In the genomic region with DNA sequence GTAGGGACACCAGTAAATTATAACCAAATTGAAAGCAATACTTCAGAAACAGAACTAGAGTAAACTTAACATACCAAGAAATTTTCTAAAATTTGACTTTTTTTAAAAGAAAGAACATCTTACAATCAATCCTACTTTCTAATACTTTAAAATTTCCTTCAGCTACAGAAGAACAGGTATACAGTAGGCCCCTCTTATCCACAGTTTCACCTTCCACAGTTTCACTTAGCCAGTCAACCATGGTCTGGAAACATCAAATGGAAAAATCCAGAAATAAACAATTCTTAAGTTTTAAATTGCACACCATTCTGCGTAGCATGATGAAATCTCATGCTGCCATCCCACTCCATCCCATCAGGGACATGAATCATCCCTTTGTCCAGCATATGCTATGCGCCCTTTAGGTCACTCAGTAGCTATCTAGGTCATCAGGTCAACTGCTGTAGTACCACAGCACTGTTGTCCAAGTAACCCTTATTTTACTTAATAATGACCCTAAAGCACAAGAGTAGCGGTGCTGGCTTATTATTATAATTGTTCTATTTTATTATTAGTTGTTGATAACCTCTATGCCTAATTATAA, we compare ENCODE assay signal across 19 cellular contexts.
DNase-seq lines count a peak whose midpoint lies in the region; ATAC-seq and TF ChIP-seq lines count a peak whose summit lies in the region.
"Had no signal": no experiment of that assay in that cellular context is flagged by ENCODE, and none has a peak within 500 bp of the region (broad histone marks: within the 10 kb centered on the region; RNA-seq: fewer than 3 reads in every experiment).

No MANE protein-coding gene starts in this region.

- H2BK15ac ChIP-seq in IMR-90 (ENCODE audit: low read depth, low read length) = no peak overlapping the region

- H3K4me1 ChIP-seq in IMR-90 (ENCODE audit: control insufficient read depth, insufficient read depth, low read length) = peaks cover 6% of the 10 kb centered on the region
- peaks cover 7% of the 10 kb centered on the region for H3K4me1 ChIP-seq in smooth muscle cell (ENCODE audit: low read depth)
- peaks cover 29% of the 10 kb centered on the region for H3K4me1 ChIP-seq in SJCRH30

- no peak overlapping the region for H4K5ac ChIP-seq in IMR-90 (ENCODE audit: low read depth, low read length)

- peaks cover 7% of the 10 kb centered on the region for H3F3A ChIP-seq in smooth muscle cell (ENCODE audit: low read depth)

- no peaks in the 10 kb centered on the region for H3K36me3 ChIP-seq in IMR-90 (ENCODE audit: control insufficient read depth, insufficient read depth, low read length)
- H3K36me3 ChIP-seq in smooth muscle cell (ENCODE audit: low read depth) = no peaks in the 10 kb centered on the region
- H3K36me3 ChIP-seq in SJCRH30 = no peaks in the 10 kb centered on the region; the same call in 1 of the 2 replicates
- H3K36me3 ChIP-seq: BLaER1 treated with 17β-estradiol and CSF1 and Interleukin-3, amounts not matched to agents 10 nM and 100 nM; left lung; tibial artery had no signal

- peak overlapping the region; percentile 58; the same call in 1 of the 2 replicates for H3K18ac ChIP-seq in IMR-90 (ENCODE audit: low read depth, low read length)

- no peaks in the 10 kb centered on the region for H3K36me3 Mint-ChIP-seq in WTC11

- H4K20me1 ChIP-seq in IMR-90 (ENCODE audit: insufficient read depth, low read length) (no peaks in the 10 kb centered on the region), smooth muscle cell (ENCODE audit: low read depth) (no peaks in the 10 kb centered on the region)
- H4K20me1 ChIP-seq: BLaER1 treated with 17β-estradiol and CSF1 and Interleukin-3, amounts not matched to agents 10 nM and 100 nM had no signal

- H3K27ac ChIP-seq in IMR-90 (ENCODE audit: insufficient read depth, low read length) = no peak overlapping the region
- peak overlapping the region; percentile 29 for H3K27ac ChIP-seq in smooth muscle cell (ENCODE audit: low read depth)
- no peak overlapping the region for H3K27ac ChIP-seq in SJCRH30
- H3K27ac ChIP-seq: BLaER1 treated with 17β-estradiol and CSF1 and Interleukin-3, amounts not matched to agents 10 nM and 100 nM; left lung; parathyroid adenoma; tibial artery had no signal

- no peak overlapping the region for H3K4me2 ChIP-seq in IMR-90 (ENCODE audit: low read depth, low read length)
- H3K4me2 ChIP-seq in smooth muscle cell = peak overlapping the region; percentile 5
- H3K4me2 ChIP-seq: BLaER1 treated with 17β-estradiol and CSF1 and Interleukin-3, amounts not matched to agents 10 nM and 100 nM had no signal

- TF ChIP-seq RAD21 in IMR-90 (IDR thresholded peaks at IDR 0.05; ENCODE audit: low read length) = no peak

- H3K27me3 ChIP-seq in IMR-90 (ENCODE audit: control insufficient read depth, insufficient read depth, low read length) (no peaks in the 10 kb centered on the region), smooth muscle cell (ENCODE audit: low read depth) (no peaks in the 10 kb centered on the region), SJCRH30 (no peaks in the 10 kb centered on the region)
- H3K27me3 ChIP-seq: BLaER1 treated with 17β-estradiol and CSF1 and Interleukin-3, amounts not matched to agents 10 nM and 100 nM; left lung; tibial artery had no signal

- dilution Hi-C loops in IMR-90 (cut with HindIII; ENCODE audit: low sequenced_read_pairs, unreplicated experiment) = no loop called here

- H4K8ac ChIP-seq in IMR-90 (ENCODE audit: low read depth in 2 of 2, low read length in 2 of 2) = no peak overlapping the region

- 0 out of 2 replicates have a peak, but pooled peaks cover 3% of the 10 kb centered on the region for H3K4me1 Mint-ChIP-seq in WTC11
- H3K4me1 Mint-ChIP-seq: stimulated activated memory B cell treated with anti-CD40 and anti-IgM and Interleukin-4, amounts not matched to agents 10 μg/mL and 1 μg/mL and 100 μg/mL, for 72 hours had no signal

- intact Hi-C loops in IMR-90 (cut with micrococcal nuclease) = no loop called here

- H3K9ac ChIP-seq in IMR-90 (ENCODE audit: low read depth, low read length) (no peak overlapping the region), smooth muscle cell (ENCODE audit: low read depth) (no peak overlapping the region)
- H3K9ac ChIP-seq: BLaER1 treated with 17β-estradiol and CSF1 and Interleukin-3, amounts not matched to agents 10 nM and 100 nM; parathyroid adenoma had no signal

- H3K9me3 ChIP-seq in IMR-90 (ENCODE audit: control insufficient read depth, insufficient read depth, low read length) (no peaks in the 10 kb centered on the region), smooth muscle cell (replicated peaks; ENCODE audit: low read depth) (no peaks in the 10 kb centered on the region), SJCRH30 (replicated peaks) (peaks cover 3% of the 10 kb centered on the region; the same call in 1 of the 2 replicates)
- H3K9me3 ChIP-seq: left lung, tibial artery had no signal

- POLR2A ChIA-PET in IMR-90 (lab: Charles Lee; ENCODE audit: unreplicated experiment) (no interaction called here), WTC11 (lab: Charles Lee) (no interaction called here)

- no peak overlapping the region for H2BK5ac ChIP-seq in IMR-90 (ENCODE audit: low read depth, low read length, poor library complexity, severe bottlenecking)

- H3K79me2 ChIP-seq in smooth muscle cell (ENCODE audit: low read depth) = no peaks in the 10 kb centered on the region
- H3K79me2 ChIP-seq: parathyroid adenoma had no signal

- WGBS in IMR-90 (ENCODE audit: extremely low coverage in 2 of 2, insufficient read length in 1 of 2), 2 experiments = 100% methylated on average over 1 of the region's 3 CpGs; no CpG with 5 or more reads in 1 of the 2 experiments
- WGBS in smooth muscle cell (ENCODE audit: low lambda C conversion rate) = 44% methylated on average over 3 of the region's 3 CpGs

- no peak for TF ChIP-seq POLR2A in IMR-90 (IDR thresholded peaks at IDR 0.05; ENCODE audit: low read depth, low read length)

- H2AK9ac ChIP-seq in IMR-90 (replicated peaks; ENCODE audit: low read depth, low read length, poor library complexity) = no peak overlapping the region

- BruUV-seq in IMR-90 (replicated peaks; lab: Mats Ljungman, UMichigan) = no TSS peak

- H3K79me1 ChIP-seq in IMR-90 (ENCODE audit: low read depth in 1 of 2, low read length in 2 of 2) = no peaks in the 10 kb centered on the region

- no peak overlapping the region for H3K27ac Mint-ChIP-seq in WTC11
- H3K27ac Mint-ChIP-seq: activated T-helper 2 cell treated with anti-CD3 and anti-CD28 coated beads, Interferon-gamma antibody, Interleukin-2, Interleukin-4, amounts not matched to agents 10 μg/mL and 5 μg/mL and 100 μg/mL, durations not matched to agents 14 hours and 24 hours and 36 hours; stimulated activated memory B cell treated with anti-CD40 and anti-IgM and Interleukin-4, amounts not matched to agents 10 μg/mL and 1 μg/mL and 100 μg/mL, for 72 hours; T-helper 17 cell had no signal

- peak overlapping the region; percentile 39; the same call in 1 of the 2 replicates for H3K14ac ChIP-seq in IMR-90 (replicated peaks; ENCODE audit: low read depth, low read length)

- DNase-seq in IMR-90 = no peak
- no peak for DNase-seq in WTC11 (ENCODE audit: low spot score)
- peak; percentile 80 for DNase-seq in fibroblast of pulmonary artery (ENCODE audit: low read depth)
- no peak for DNase-seq in smooth muscle cell (lab: John Stamatoyannopoulos, UW; ENCODE audit: unreplicated experiment)
- no peak for DNase-seq in SJCRH30
- DNase-seq in T1000 (lab: John Stamatoyannopoulos, UW) = no peak
- DNase-seq in middle frontal gyrus (ENCODE audit: extremely low spot score, low spot score) = no peak
- DNase-seq: amniotic stem cell, DMS153, GOT3, left lung, NCI-H146, NCI-H82, T-helper 17 cell, tibial artery had no signal

- H3K23ac ChIP-seq in IMR-90 (ENCODE audit: low read depth, low read length) = no peak overlapping the region

- H3K9me1 ChIP-seq in IMR-90 (ENCODE audit: insufficient read depth, low read length) = peaks cover 4% of the 10 kb centered on the region; the same call in 1 of the 2 replicates

- no peak for TF ChIP-seq CTCF in IMR-90 (conservative IDR thresholded peaks at IDR 0.05; ENCODE audit: low read depth, low read length)
- no peak for TF ChIP-seq CTCF in WTC11 (IDR thresholded peaks at IDR 0.05)
- TF ChIP-seq CTCF in fibroblast of pulmonary artery (IDR thresholded peaks at IDR 0.05; ENCODE audit: low read length, missing control alignments) = no peak
- TF ChIP-seq CTCF in smooth muscle cell (IDR thresholded peaks at IDR 0.05; ENCODE audit: borderline replicate concordance, insufficient read depth, poor library complexity, severe bottlenecking) = no peak

- H3K4ac ChIP-seq in IMR-90 (ENCODE audit: low read depth, low read length) = peak overlapping the region; percentile 20; the same call in 1 of the 2 replicates

- ATAC-seq in IMR-90 (ENCODE audit: low read depth) (peak; percentile 21; the same call in 1 of the 2 replicates), WTC11 (no peak)
- ATAC-seq: left lung; stimulated activated memory B cell treated with anti-CD40 and anti-IgM and Interleukin-4, amounts not matched to agents 10 μg/mL and 1 μg/mL and 100 μg/mL, for 72 hours; T-helper 17 cell had no signal

- H3K4me3 ChIP-seq in IMR-90 (ENCODE audit: insufficient read depth, low read depth, low read length) (no peak overlapping the region), fibroblast of pulmonary artery (replicated peaks; ENCODE audit: low read depth, low read length) (no peak overlapping the region), smooth muscle cell (no peak overlapping the region), SJCRH30 (no peak overlapping the region)
- H3K4me3 ChIP-seq: BLaER1 treated with 17β-estradiol and CSF1 and Interleukin-3, amounts not matched to agents 10 nM and 100 nM; left lung; tibial artery had no signal

- H3K9me3 Mint-ChIP-seq in WTC11 = no peaks in the 10 kb centered on the region
- H3K9me3 Mint-ChIP-seq: activated T-helper 2 cell treated with anti-CD3 and anti-CD28 coated beads, Interferon-gamma antibody, Interleukin-2, Interleukin-4, amounts not matched to agents 10 μg/mL and 5 μg/mL and 100 μg/mL, durations not matched to agents 14 hours and 24 hours and 36 hours; stimulated activated memory B cell treated with anti-CD40 and anti-IgM and Interleukin-4, amounts not matched to agents 10 μg/mL and 1 μg/mL and 100 μg/mL, for 72 hours had no signal

- CTCF ChIA-PET in IMR-90 (lab: Yijun Ruan, JAX) (no interaction called here), WTC11 (lab: Charles Lee) (no interaction called here)

- H3K27me3 Mint-ChIP-seq in WTC11 (ENCODE audit: low read depth) = no peaks in the 10 kb centered on the region

- no peak overlapping the region for H3K56ac ChIP-seq in IMR-90 (ENCODE audit: extremely low read depth, insufficient read depth, low read length)

- H4K91ac ChIP-seq in IMR-90 (ENCODE audit: insufficient read depth, low read depth, low read length) = no peak overlapping the region

- in situ Hi-C loops in IMR-90 (cut with MboI; ENCODE audit: low sequenced_read_pairs) = no loop called here

- H2BK120ac ChIP-seq in IMR-90 (ENCODE audit: low read depth, low read length) = no peak overlapping the region

- H2AFZ ChIP-seq in IMR-90 (replicated peaks; ENCODE audit: low read length, poor library complexity) = no peak overlapping the region
- H2AFZ ChIP-seq in smooth muscle cell (ENCODE audit: low read depth) = no peak overlapping the region
- H2AFZ ChIP-seq: parathyroid adenoma had no signal

- H2AK5ac ChIP-seq in IMR-90 (ENCODE audit: low read depth, low read length) = peak overlapping the region; percentile 74; the same call in 1 of the 2 replicates

- no peak overlapping the region for H3K4me3 Mint-ChIP-seq in WTC11
- H3K4me3 Mint-ChIP-seq: stimulated activated memory B cell treated with anti-CD40 and anti-IgM and Interleukin-4, amounts not matched to agents 10 μg/mL and 1 μg/mL and 100 μg/mL, for 72 hours; T-helper 17 cell had no signal

- peak overlapping the region; percentile 39; the same call in 1 of the 2 replicates for H2BK20ac ChIP-seq in IMR-90 (ENCODE audit: low read depth, low read length)
